ENCODE assay signal across 27 cellular contexts in genomic region chr2:32741575-32741974, GRCh38.
"Had no signal": no experiment of that assay in that cellular context is flagged by ENCODE, and none has a peak within 500 bp of the region (broad histone marks: within the 10 kb centered on the region; RNA-seq: fewer than 3 reads in every experiment).

No MANE protein-coding gene starts in this region.

- DNase-seq: activated CD4-positive, alpha-beta T cell treated with anti-CD3 and anti-CD28 coated beads, Interleukin-2, amount 10 ng/mL, durations not matched to agents 7 days and 5 days; activated CD4-positive, CD25-positive, alpha-beta regulatory T cell treated with anti-CD3 and anti-CD28 coated beads, Interleukin-2, amount 50 U/mL, for 72 hours; activated CD8-positive, alpha-beta memory T cell treated with anti-CD3 and anti-CD28 coated beads, Interleukin-2, amount 10 ng/mL, durations not matched to agents 7 days and 5 days; activated CD8-positive, alpha-beta T cell treated with anti-CD3 and anti-CD28 coated beads for 36 hours; activated effector memory CD4-positive, alpha-beta T cell treated with anti-CD3 and anti-CD28 coated beads, Interleukin-2, amount 50 U/mL, for 16 hours; activated naive CD4-positive, alpha-beta T cell treated with anti-CD3 and anti-CD28 coated beads, Interleukin-2, amount 50 U/mL, for 16 hours; activated naive CD8-positive, alpha-beta T cell treated with anti-CD3 and anti-CD28 coated beads, Interleukin-2, amount 50 U/mL, for 24 hours; activated T-cell treated with anti-CD3 and anti-CD28 coated beads for 4 hours; aorta; dorsolateral prefrontal cortex; effector memory CD8-positive, alpha-beta T cell; kidney; lower lobe of right lung; naive B cell; posterior cingulate gyrus; right lobe of liver; small intestine; stimulated activated CD4-positive, alpha-beta T cell treated with anti-CD3 and anti-CD28 coated beads, Interleukin-2, amount 100 ng/mL, for 24 hours; stimulated activated naive CD8-positive, alpha-beta T cell treated with anti-CD3 and anti-CD28 coated beads, Interleukin-15, amount 100 ng/mL, for 72 hours had no signal

- H3K27me3 Mint-ChIP-seq: activated CD4-positive, alpha-beta T cell treated with anti-CD3 and anti-CD28 coated beads, Interleukin-2, amount 10 ng/mL, durations not matched to agents 7 days and 5 days; activated CD8-positive, alpha-beta memory T cell treated with anti-CD3 and anti-CD28 coated beads, Interleukin-2, amount 10 ng/mL, durations not matched to agents 7 days and 5 days; activated CD8-positive, alpha-beta T cell treated with anti-CD3 and anti-CD28 coated beads for 36 hours; activated naive CD8-positive, alpha-beta T cell treated with anti-CD3 and anti-CD28 coated beads, Interleukin-2, amount 50 U/mL, for 24 hours; brain; central memory CD8-positive, alpha-beta T cell; effector memory CD8-positive, alpha-beta T cell; naive B cell; stimulated activated naive CD8-positive, alpha-beta T cell treated with anti-CD3 and anti-CD28 coated beads, Interleukin-15, amount 100 ng/mL, for 72 hours had no signal

- H3K9me3 Mint-ChIP-seq: activated CD4-positive, alpha-beta T cell treated with anti-CD3 and anti-CD28 coated beads, Interleukin-2, amount 10 ng/mL, durations not matched to agents 7 days and 5 days; central memory CD8-positive, alpha-beta T cell; effector memory CD8-positive, alpha-beta T cell; stimulated activated effector memory CD8-positive, alpha-beta T cell treated with anti-CD3 and anti-CD28 coated beads, Interleukin-12 subunit alpha, Interleukin-12 subunit beta, amount 100 ng/mL, for 72 hours; T-helper 2 cell treated with Interferon-gamma antibody and Interleukin-4, amounts not matched to agents 5 μg/mL and 100 μg/mL, for 36 hours had no signal

- H3K4me3 Mint-ChIP-seq: activated CD4-positive, alpha-beta T cell treated with anti-CD3 and anti-CD28 coated beads, Interleukin-2, amount 10 ng/mL, durations not matched to agents 7 days and 5 days; activated CD8-positive, alpha-beta memory T cell treated with anti-CD3 and anti-CD28 coated beads, Interleukin-2, amount 10 ng/mL, durations not matched to agents 7 days and 5 days; activated CD8-positive, alpha-beta T cell treated with anti-CD3 and anti-CD28 coated beads for 36 hours; activated naive CD8-positive, alpha-beta T cell treated with anti-CD3 and anti-CD28 coated beads, Interleukin-2, amount 50 U/mL, for 24 hours; brain; central memory CD8-positive, alpha-beta T cell; effector memory CD8-positive, alpha-beta T cell; naive B cell; neural crest cell; stimulated activated effector memory CD8-positive, alpha-beta T cell treated with anti-CD3 and anti-CD28 coated beads, Interleukin-12 subunit alpha, Interleukin-12 subunit beta, amount 100 ng/mL, for 72 hours; stimulated activated naive CD8-positive, alpha-beta T cell treated with anti-CD3 and anti-CD28 coated beads, Interleukin-15, amount 100 ng/mL, for 72 hours; T-helper 2 cell treated with Interferon-gamma antibody and Interleukin-4, amounts not matched to agents 5 μg/mL and 100 μg/mL, for 36 hours had no signal

- H3K27ac ChIP-seq: dorsolateral prefrontal cortex, lower lobe of right lung, right lobe of liver, suprapubic skin, tibial nerve, VCaP had no signal

- H3K4me1 ChIP-seq: lower lobe of right lung, right lobe of liver had no signal

- H3K4me1 Mint-ChIP-seq: activated CD4-positive, alpha-beta T cell treated with anti-CD3 and anti-CD28 coated beads, Interleukin-2, amount 10 ng/mL, durations not matched to agents 7 days and 5 days; naive B cell; neural crest cell; stimulated activated effector memory CD8-positive, alpha-beta T cell treated with anti-CD3 and anti-CD28 coated beads, Interleukin-12 subunit alpha, Interleukin-12 subunit beta, amount 100 ng/mL, for 72 hours; stimulated activated naive CD8-positive, alpha-beta T cell treated with anti-CD3 and anti-CD28 coated beads, Interleukin-15, amount 100 ng/mL, for 72 hours had no signal

- ATAC-seq: activated CD8-positive, alpha-beta memory T cell treated with anti-CD3 and anti-CD28 coated beads, Interleukin-2, amount 10 ng/mL, durations not matched to agents 7 days and 5 days; activated CD8-positive, alpha-beta T cell treated with anti-CD3 and anti-CD28 coated beads for 36 hours; activated naive CD8-positive, alpha-beta T cell treated with anti-CD3 and anti-CD28 coated beads, Interleukin-2, amount 50 U/mL, for 24 hours; effector memory CD8-positive, alpha-beta T cell; lower lobe of right lung; right lobe of liver; stimulated activated effector memory CD8-positive, alpha-beta T cell treated with anti-CD3 and anti-CD28 coated beads, Interleukin-12 subunit alpha, Interleukin-12 subunit beta, amount 100 ng/mL, for 72 hours; stimulated activated naive CD8-positive, alpha-beta T cell treated with anti-CD3 and anti-CD28 coated beads, Interleukin-15, amount 100 ng/mL, for 72 hours had no signal

- H3K4me3 ChIP-seq: dorsolateral prefrontal cortex, lower lobe of right lung, right lobe of liver, suprapubic skin, tibial nerve had no signal

- H3K27ac Mint-ChIP-seq: activated CD4-positive, alpha-beta T cell treated with anti-CD3 and anti-CD28 coated beads, Interleukin-2, amount 10 ng/mL, durations not matched to agents 7 days and 5 days; activated CD8-positive, alpha-beta memory T cell treated with anti-CD3 and anti-CD28 coated beads, Interleukin-2, amount 10 ng/mL, durations not matched to agents 7 days and 5 days; activated CD8-positive, alpha-beta T cell treated with anti-CD3 and anti-CD28 coated beads for 36 hours; activated naive CD8-positive, alpha-beta T cell treated with anti-CD3 and anti-CD28 coated beads, Interleukin-2, amount 50 U/mL, for 24 hours; effector memory CD8-positive, alpha-beta T cell; naive B cell; stimulated activated effector memory CD8-positive, alpha-beta T cell treated with anti-CD3 and anti-CD28 coated beads, Interleukin-12 subunit alpha, Interleukin-12 subunit beta, amount 100 ng/mL, for 72 hours; stimulated activated naive CD8-positive, alpha-beta T cell treated with anti-CD3 and anti-CD28 coated beads, Interleukin-15, amount 100 ng/mL, for 72 hours; T-helper 2 cell treated with Interferon-gamma antibody and Interleukin-4, amounts not matched to agents 5 μg/mL and 100 μg/mL, for 36 hours had no signal

- H3K9me3 ChIP-seq: lower lobe of right lung, right lobe of liver, suprapubic skin, tibial nerve had no signal

- H3K27me3 ChIP-seq: dorsolateral prefrontal cortex, right lobe of liver, suprapubic skin, tibial nerve had no signal
